In genomic region chr12:7108042-7108927, GRCh38 we compare ENCODE assay signal across 8 cellular contexts. TPM values are rescaled to one million over a fixed set of nuclear protein-coding genes. Genes with fewer than 3 reads are reported as not detected.
A peak's percentile ranks its signal among the peaks of the same experiment; 100 is the strongest.
DNase-seq lines count a peak whose midpoint lies in the region; ATAC-seq and TF ChIP-seq lines count a peak whose summit lies in the region.

No MANE protein-coding gene starts in this region.

- intact Hi-C loops in CD8-positive, alpha-beta T cell (cut with DNase I, micrococcal nuclease) = loop anchor here (1.0 to 5.0 kb wide), 6 partner anchors 90 to 446 kb away; partner anchors contain the start of genes EMG1 (in 2 of the 2), LPCAT3 (in 2 of the 2), PHB2 (in 2 of the 2) and C12orf57 (in 1 of the 2)
- intact Hi-C loops in upper lobe of right lung (cut with DNase I) = loop anchor here (10.0 kb wide), 1 partner anchor 163 kb away; the partner anchor contains the start of genes C12orf57 and RNU7-1

- peak overlapping the region; percentile 97 for H3K4me3 ChIP-seq in CD8-positive, alpha-beta T cell (ENCODE audit: low read depth, low read length)
- H3K4me3 ChIP-seq in parathyroid adenoma (ENCODE audit: low read depth, low read length) (peak overlapping the region; percentile 71), upper lobe of right lung (peak overlapping the region; percentile 77)

- no peaks in the 10 kb centered on the region for H3K36me3 ChIP-seq in CD8-positive, alpha-beta T cell (ENCODE audit: insufficient read depth, low read length)
- H3K36me3 ChIP-seq in parathyroid adenoma (ENCODE audit: control insufficient read depth, insufficient read depth, low read length) = no peaks in the 10 kb centered on the region
- peaks cover 15% of the 10 kb centered on the region for H3K36me3 ChIP-seq in upper lobe of right lung

- no peaks in the 10 kb centered on the region for H3K9me3 ChIP-seq in CD8-positive, alpha-beta T cell (ENCODE audit: low read length)
- H3K9me3 ChIP-seq in parathyroid adenoma (ENCODE audit: control insufficient read depth, low read length) (peaks cover 2% of the 10 kb centered on the region), upper lobe of right lung (no peaks in the 10 kb centered on the region)

- CTCF ChIA-PET in CD8-positive, alpha-beta T cell (lab: Charles Lee) = interaction anchor here (0.6 to 3.7 kb wide), 20 partner anchors 14 to 271 kb away, joined by 3 to 43 read pairs (median 3); partner anchors contain the start of genes C1R, CLSTN3, LPCAT3 and SPSB2

- H2AFZ ChIP-seq in parathyroid adenoma = peak overlapping the region; percentile 97

- no peaks in the 10 kb centered on the region for H3K27me3 Mint-ChIP-seq in CD8-positive, alpha-beta T cell (ENCODE audit: low read depth)

- ATAC-seq in CD8-positive, alpha-beta T cell = peak; percentile 91
- ATAC-seq in GM19324 (IDR thresholded peaks at IDR 0.05; ENCODE audit: low FRiP score, unreplicated experiment) (peak; percentile 85), HG03457 (IDR thresholded peaks at IDR 0.05; ENCODE audit: unreplicated experiment) (peak; percentile 65), upper lobe of right lung (peak; percentile 93)

- no peaks in the 10 kb centered on the region for H3K27me3 ChIP-seq in CD8-positive, alpha-beta T cell (ENCODE audit: insufficient read depth, low read length)
- H3K27me3 ChIP-seq in parathyroid adenoma (ENCODE audit: control insufficient read depth, insufficient read depth, low read length) (no peaks in the 10 kb centered on the region), upper lobe of right lung (no peaks in the 10 kb centered on the region)

- H3K4me3 Mint-ChIP-seq in CD8-positive, alpha-beta T cell = peak overlapping the region; percentile 94

- H3K4me1 ChIP-seq in CD8-positive, alpha-beta T cell (ENCODE audit: insufficient read depth, low read length) = peaks cover 16% of the 10 kb centered on the region
- H3K4me1 ChIP-seq in parathyroid adenoma = peaks cover 4% of the 10 kb centered on the region
- H3K4me1 ChIP-seq in upper lobe of right lung = peaks cover 27% of the 10 kb centered on the region

- POLR2A ChIA-PET in CD8-positive, alpha-beta T cell (lab: Charles Lee) = interaction anchor here (0.7 to 3.1 kb wide), 14 partner anchors 11 to 256 kb away, joined by 3 to 14 read pairs (median 4); partner anchors contain the start of genes C12orf57, ENO2, LPCAT3 and PTPN6

- H3K79me2 ChIP-seq in parathyroid adenoma = peaks cover 4% of the 10 kb centered on the region

- H3K9me3 Mint-ChIP-seq in CD8-positive, alpha-beta T cell = peaks cover 11% of the 10 kb centered on the region

- H3K4me2 ChIP-seq in parathyroid adenoma (ENCODE audit: low read length) = peak overlapping the region; percentile 97

- peak overlapping the region; percentile 49 for H3K9ac ChIP-seq in parathyroid adenoma

- no peak for TF ChIP-seq CTCF in CD8-positive, alpha-beta T cell (IDR thresholded peaks at IDR 0.05)
- TF ChIP-seq CTCF in parathyroid adenoma (IDR thresholded peaks at IDR 0.05) (no peak), upper lobe of right lung (IDR thresholded peaks at IDR 0.05) (no peak)

- peak; percentile 31 to 87 (median 73) for DNase-seq in CD8-positive, alpha-beta T cell
- peak; percentile 83 for DNase-seq in RPMI8226
- peak; percentile 41 for DNase-seq in activated gamma-delta T cell (lab: John Stamatoyannopoulos, UW)
- DNase-seq in glomerular visceral epithelial cell (ENCODE audit: extremely low spot score) = peak; percentile 85
- DNase-seq in upper lobe of right lung = peak; percentile 94

- H3K4me1 Mint-ChIP-seq in CD8-positive, alpha-beta T cell (ENCODE audit: low read depth) = peaks cover 47% of the 10 kb centered on the region

- peak overlapping the region; percentile 93 for H3K27ac Mint-ChIP-seq in CD8-positive, alpha-beta T cell

- H3K36me3 Mint-ChIP-seq in CD8-positive, alpha-beta T cell = peaks cover 26% of the 10 kb centered on the region

- peak overlapping the region; percentile 67 for H3K27ac ChIP-seq in CD8-positive, alpha-beta T cell (ENCODE audit: low read depth, low read length)
- H3K27ac ChIP-seq in parathyroid adenoma (peak overlapping the region; percentile 91), upper lobe of right lung (peak overlapping the region; percentile 98)

RNA-seq across cellular contexts. Expression of gene C1RL, which starts 0.7 kb away (rescaled TPM):
- total RNA-seq in CD8-positive, alpha-beta T cell = 1 to 10 TPM; 8.0 to 9.0 TPM
- 91.6 TPM for total RNA-seq in upper lobe of right lung

RNA-seq across cellular contexts. Expression of gene C1R, which starts 16.0 kb away (rescaled TPM):
- total RNA-seq in CD8-positive, alpha-beta T cell = 1 to 10 TPM; 3.8 TPM
- 367 TPM for total RNA-seq in upper lobe of right lung

RNA-seq across cellular contexts. Expression of gene RBP5, which starts 20.4 kb away (rescaled TPM):
- not detected for total RNA-seq in CD8-positive, alpha-beta T cell
- 7.1 TPM for total RNA-seq in upper lobe of right lung

RNA-seq across cellular contexts. Expression of gene CLSTN3, which starts 21.9 kb away (rescaled TPM):
- 10 to 100 TPM; 23.1 to 24.0 TPM for total RNA-seq in CD8-positive, alpha-beta T cell
- 48.2 TPM for total RNA-seq in upper lobe of right lung

RNA-seq across cellular contexts. Expression of gene C1S, which starts 47.8 kb away (rescaled TPM):
- 1 to 10 TPM; 1.5 to 2.4 TPM for total RNA-seq in CD8-positive, alpha-beta T cell
- total RNA-seq in upper lobe of right lung = 321 TPM

Comparison
In these comparisons a context has a peak if more than half of its experiments do, and no peak if none do; other contexts are left out.
1. Peak in every context shown above with its lines: DNase-seq, ATAC-seq, H3K4me3 ChIP-seq and H3K27ac ChIP-seq.
2. DNase-seq: peak in every context shown above with its lines; median percentile 94 in upper lobe of right lung; 85 in glomerular visceral epithelial cell; 83 in RPMI8226; 73 in CD8-positive, alpha-beta T cell; 41 in activated gamma-delta T cell.
3. RNA of gene C1R, which starts 16.0 kb away (total RNA-seq): 367 TPM in upper lobe of right lung (single experiment); 3.8 TPM in CD8-positive, alpha-beta T cell; every median in the first group is over 10 times any median in the second.